In the genomic region with DNA sequence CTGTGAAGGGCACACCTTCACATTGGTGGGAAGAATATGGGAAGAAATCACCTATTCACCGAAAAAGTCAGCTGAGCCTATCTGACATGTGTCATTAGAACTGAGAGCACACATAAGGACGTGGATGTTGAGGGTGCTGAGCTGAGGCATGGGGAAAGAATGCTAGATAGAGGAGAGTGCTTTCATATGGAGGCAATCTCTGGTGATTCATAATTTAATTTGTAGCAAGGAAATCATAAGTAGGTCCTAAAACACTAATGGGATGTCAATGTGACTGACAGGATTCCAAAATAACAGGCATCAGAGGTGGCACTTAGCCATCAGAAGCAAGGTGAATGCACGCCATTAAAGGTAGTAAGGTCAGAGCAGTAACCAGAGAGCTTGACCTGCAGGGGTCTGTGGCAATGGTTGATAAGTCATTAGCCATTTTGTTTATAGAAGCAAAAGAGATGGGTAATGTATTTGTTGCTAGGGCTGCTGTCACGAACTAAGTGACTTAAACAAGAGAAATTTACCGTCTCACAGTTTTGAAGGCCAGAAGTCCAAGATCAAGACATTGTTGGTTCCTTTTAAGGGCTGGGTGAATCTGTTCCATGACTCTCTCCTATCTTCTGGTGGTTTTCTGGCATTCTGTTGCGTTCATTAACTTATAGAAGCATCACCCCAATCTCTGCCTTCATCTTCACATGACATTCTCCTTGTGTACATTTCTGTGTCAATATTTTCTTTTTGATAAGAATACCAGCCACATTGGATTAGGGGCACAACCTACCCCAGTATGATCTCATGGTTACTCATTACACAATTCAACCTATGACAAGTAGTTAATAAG, we compare ENCODE assay signal across 15 cellular contexts.
A peak's percentile ranks its signal among the peaks of the same experiment; 100 is the strongest.
DNase-seq lines count a peak whose midpoint lies in the region; TF ChIP-seq lines count a peak whose summit lies in the region.
"Had no signal": no experiment of that assay in that cellular context is flagged by ENCODE, and none has a peak within 500 bp of the region (broad histone marks: within the 10 kb centered on the region; RNA-seq: fewer than 3 reads in every experiment).

No MANE protein-coding gene starts in this region.

- H3K36me3 ChIP-seq in skeletal muscle satellite cell (ENCODE audit: insufficient read depth, low read length) = no peaks in the 10 kb centered on the region
- H3K36me3 ChIP-seq: HAP-1, spleen, tibial nerve had no signal

- no peak overlapping the region for H3K9ac ChIP-seq in skeletal muscle satellite cell (ENCODE audit: low read depth, low read length)

- no peaks in the 10 kb centered on the region for H3K9me3 ChIP-seq in skeletal muscle satellite cell (replicated peaks; ENCODE audit: low read length)
- H3K9me3 ChIP-seq: HAP-1, spleen, tibial nerve had no signal

- no peaks in the 10 kb centered on the region for H3K27me3 ChIP-seq in skeletal muscle satellite cell (ENCODE audit: control insufficient read depth, insufficient read depth, low read length)
- H3K27me3 ChIP-seq: spleen, tibial nerve had no signal

- no peak overlapping the region for H3K4me3 ChIP-seq in choroid plexus epithelial cell (ENCODE audit: low read depth, low read length)
- H3K4me3 ChIP-seq in skeletal muscle satellite cell (ENCODE audit: low read length) = no peak overlapping the region
- H3K4me3 ChIP-seq: HAP-1, spleen, tibial nerve had no signal

- DNase-seq in EL (peak; percentile 83), LHCN-M2 (ENCODE audit: low read depth) (peak; percentile 19), choroid plexus epithelial cell (ENCODE audit: low read depth) (peak; percentile 29), hypothalamus (lab: John Stamatoyannopoulos, UW) (no peak), SIG-M5 (lab: John Stamatoyannopoulos, UW) (no peak), GM19238 (ENCODE audit: insufficient read length, low spot score) (no peak)
- DNase-seq: activated CD8-positive, alpha-beta T cell treated with anti-CD3 and anti-CD28 coated beads for 36 hours; CD8-positive, alpha-beta memory T cell; head of caudate nucleus; MV-4-11; NCI-H526 treated with DMSO at 0.1 percent for 48 hours; spleen had no signal

- no peak for TF ChIP-seq CTCF in choroid plexus epithelial cell (conservative IDR thresholded peaks at IDR 0.05; ENCODE audit: low read depth, low read length)

- peak overlapping the region; percentile 31 for H3K4me2 ChIP-seq in skeletal muscle satellite cell (ENCODE audit: low read length)

- H3K4me1 ChIP-seq in skeletal muscle satellite cell (ENCODE audit: control insufficient read depth, insufficient read depth, low read length) = peaks cover 48% of the 10 kb centered on the region
- H3K4me1 ChIP-seq: HAP-1, spleen had no signal

Comparison
In these comparisons a context has a peak if more than half of its experiments do, and no peak if none do; other contexts are left out.
1. DNase-seq: peak in EL (single experiment), LHCN-M2 (single experiment) and choroid plexus epithelial cell (single experiment); none in hypothalamus (0 of 51), SIG-M5 (single experiment) and GM19238 (single experiment).